ENCODE assay signal across 26 cellular contexts in the genomic region with DNA sequence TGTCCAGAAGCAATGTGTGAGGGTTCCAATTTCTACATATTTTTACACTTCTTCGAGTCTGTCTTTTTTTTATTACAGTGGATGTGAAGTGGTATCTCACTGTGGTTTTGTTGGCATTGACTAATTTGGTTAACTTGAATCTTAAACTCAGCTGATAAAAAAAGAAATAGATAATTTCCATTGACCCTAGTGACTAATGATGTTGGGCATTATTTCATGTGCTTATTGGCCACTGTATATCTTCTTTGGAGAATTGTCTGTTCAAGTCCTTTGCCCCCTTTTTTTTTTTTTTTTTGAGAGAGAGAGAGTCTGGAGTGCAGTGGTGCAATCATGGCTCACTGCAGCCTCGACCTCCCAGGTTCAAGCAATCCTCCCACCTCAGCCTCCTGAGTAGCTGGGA.
"Had no signal": no experiment of that assay in that cellular context is flagged by ENCODE, and none has a peak within 500 bp of the region (broad histone marks: within the 10 kb centered on the region; RNA-seq: fewer than 3 reads in every experiment).

No MANE protein-coding gene starts in this region.

- FAIRE-seq: endometrium, islet of Langerhans, keratinocyte had no signal

- ATAC-seq: effector memory CD8-positive, alpha-beta T cell; esophagus mucosa; gastrocnemius medialis; heart right ventricle; left cardiac atrium; left lung; left ventricle myocardium superior; lower lobe of right lung; mucosa of descending colon had no signal

- H3K9me3 ChIP-seq: colonic mucosa, esophagus squamous epithelium, gastrocnemius medialis, heart right ventricle, left lung, lower lobe of right lung, mucosa of descending colon had no signal

- H3K4me1 ChIP-seq: colonic mucosa, esophagus squamous epithelium, gastrocnemius medialis, heart right ventricle, left lung, lower lobe of right lung had no signal

- H3K36me3 ChIP-seq: colonic mucosa, esophagus squamous epithelium, gastrocnemius medialis, heart right ventricle, left lung, lower lobe of right lung had no signal

- H3K27me3 ChIP-seq: colonic mucosa had no signal

- H3K4me3 ChIP-seq: colonic mucosa, esophagus squamous epithelium, gastrocnemius medialis, heart right ventricle, left lung, lower lobe of right lung, mucosa of descending colon had no signal

- DNase-seq: colonic mucosa; cortex of kidney; effector CD8-positive, alpha-beta T cell; effector memory CD8-positive, alpha-beta T cell; endodermal cell; erythroblast; esophagus squamous epithelium; foreskin fibroblast; foreskin melanocyte; gastrocnemius medialis; glutamatergic neuron; head of caudate nucleus; heart right ventricle; hippocampal formation; left cardiac atrium; left lung; left ventricle myocardium superior; lower lobe of right lung; mesenchymal stem cell; mucosa of descending colon; naive B cell had no signal

- H3K27ac ChIP-seq: colonic mucosa, epithelial cell of prostate, esophagus squamous epithelium, gastrocnemius medialis, heart right ventricle, left lung, lower lobe of right lung had no signal
